16 cellular contexts compared by ENCODE assay signal in the genomic region with DNA sequence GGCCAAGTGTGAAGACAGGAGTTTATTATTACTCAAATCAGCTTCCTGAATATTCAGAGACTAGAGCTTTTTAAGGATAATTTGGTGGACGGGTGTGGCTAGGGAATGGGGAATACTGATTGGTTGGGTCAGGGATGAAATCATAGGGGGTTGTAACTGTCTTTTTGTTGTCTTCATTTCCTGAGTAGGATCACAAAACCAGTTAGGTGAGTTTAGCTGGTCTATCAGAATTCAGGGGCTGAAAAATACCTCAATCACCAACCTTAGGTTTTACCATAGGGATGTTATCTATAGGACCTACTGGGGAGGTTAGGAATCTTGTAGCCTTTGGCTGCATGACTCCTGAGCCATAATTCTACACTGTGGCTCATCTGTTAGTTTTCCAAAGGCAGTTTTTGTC.
"Had no signal": no experiment of that assay in that cellular context is flagged by ENCODE, and none has a peak within 500 bp of the region (broad histone marks: within the 10 kb centered on the region; RNA-seq: fewer than 3 reads in every experiment).

No MANE protein-coding gene starts in this region.

- H3K4me3 ChIP-seq: breast epithelium, stomach, thoracic aorta had no signal

- H3K4me1 ChIP-seq: breast epithelium, stomach had no signal

- H3K4me3 Mint-ChIP-seq: activated CD8-positive, alpha-beta T cell treated with anti-CD3 and anti-CD28 coated beads, Interleukin-2, amount 10 ng/mL, durations not matched to agents 7 days and 5 days had no signal

- H3K27ac Mint-ChIP-seq: activated CD8-positive, alpha-beta T cell treated with anti-CD3 and anti-CD28 coated beads, Interleukin-2, amount 10 ng/mL, durations not matched to agents 7 days and 5 days had no signal

- H3K27ac ChIP-seq: breast epithelium, stomach, thoracic aorta, VCaP had no signal

- H3K27me3 ChIP-seq: breast epithelium, stomach had no signal

- ATAC-seq: activated CD8-positive, alpha-beta T cell treated with anti-CD3 and anti-CD28 coated beads, Interleukin-2, amount 10 ng/mL, durations not matched to agents 7 days and 5 days; left ventricle myocardium superior had no signal

- H3K36me3 ChIP-seq: breast epithelium, stomach, thoracic aorta had no signal

- FAIRE-seq: colon, kidney had no signal

- H3K9me3 ChIP-seq: breast epithelium, SK-N-SH, stomach, thoracic aorta had no signal

- DNase-seq: activated CD4-positive, alpha-beta T cell treated with anti-CD3 and anti-CD28 coated beads for 48 hours; activated CD8-positive, alpha-beta memory T cell treated with anti-CD3 and anti-CD28 coated beads, Interleukin-2, amount 50 U/mL, for 48 hours; activated CD8-positive, alpha-beta T cell treated with anti-CD3 and anti-CD28 coated beads, Interleukin-2, amount 10 ng/mL, durations not matched to agents 7 days and 5 days; activated naive CD4-positive, alpha-beta T cell; aorta; kidney; left ventricle myocardium superior; retina; SK-N-SH; stimulated activated CD4-positive, alpha-beta T cell treated with anti-CD3 and anti-CD28 coated beads, Interleukin-4, amount 100 ng/mL, for 4 hours; stomach; T-helper 1 cell had no signal
